Comparison of ENCODE assay signal across 10 cellular contexts in the genomic region with DNA sequence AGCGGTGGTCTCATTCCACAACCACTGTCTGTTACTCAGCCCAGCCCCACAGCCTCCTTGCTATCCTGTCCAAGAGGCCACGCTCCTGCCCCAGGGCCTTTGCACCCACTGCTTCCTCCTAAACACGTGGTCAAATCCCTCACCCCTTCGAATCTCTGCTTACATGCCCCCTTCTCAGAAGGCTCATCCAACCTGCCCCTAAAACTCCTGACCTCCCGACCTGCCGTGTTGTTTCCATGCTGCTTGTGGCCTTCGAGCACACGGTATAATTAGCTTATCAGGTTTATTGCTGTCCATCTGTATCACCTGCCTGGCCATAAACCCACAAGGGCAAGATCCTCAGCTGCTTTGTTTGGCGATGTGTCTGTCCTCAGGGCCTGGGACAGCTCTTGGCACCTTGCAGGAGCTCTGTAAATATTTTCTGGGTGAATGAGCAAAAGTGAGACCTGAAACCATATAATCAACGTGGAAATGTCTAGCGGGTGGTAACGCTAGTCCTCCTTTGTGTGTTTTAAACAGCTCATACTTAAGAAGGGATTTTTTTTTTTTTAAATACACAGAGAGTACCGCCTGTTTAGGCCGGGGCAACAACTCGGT. TPM values are rescaled to one million over a fixed set of nuclear protein-coding genes. Genes with fewer than 3 reads are reported as not detected.
DNase-seq lines count a peak whose midpoint lies in the region; ATAC-seq, FAIRE-seq and TF ChIP-seq lines count a peak whose summit lies in the region.
"Had no signal": no experiment of that assay in that cellular context is flagged by ENCODE, and none has a peak within 500 bp of the region (broad histone marks: within the 10 kb centered on the region; RNA-seq: fewer than 3 reads in every experiment).

No MANE protein-coding gene starts in this region.

- no peaks in the 10 kb centered on the region for H3K27me3 Mint-ChIP-seq in activated naive CD8-positive, alpha-beta T cell treated with anti-CD3 and anti-CD28 coated beads, Interleukin-2, amount 50 U/mL, for 24 hours
- H3K27me3 Mint-ChIP-seq in activated naive CD8-positive, alpha-beta T cell treated with anti-CD3 and anti-CD28 coated beads for 36 hours: no peaks in the 10 kb centered on the region

- H2AFZ ChIP-seq in mammary epithelial cell (ENCODE audit: low read depth, low read length): no peak overlapping the region

- H3K36me3 Mint-ChIP-seq in activated naive CD8-positive, alpha-beta T cell treated with anti-CD3 and anti-CD28 coated beads, Interleukin-2, amount 50 U/mL, for 24 hours (ENCODE audit: low read depth): no peaks in the 10 kb centered on the region
- peaks cover 2% of the 10 kb centered on the region for H3K36me3 Mint-ChIP-seq in activated naive CD8-positive, alpha-beta T cell treated with anti-CD3 and anti-CD28 coated beads for 36 hours

- H3K4me3 ChIP-seq in mammary epithelial cell (replicated peaks in 1 of 3; ENCODE audit: insufficient read depth in 1 of 3, low read depth in 2 of 3, low read length in 3 of 3): no peak overlapping the region
- H3K4me3 ChIP-seq in HAP-1: no peak overlapping the region

- CTCF ChIA-PET in mammary epithelial cell (lab: Charles Lee; ENCODE audit: low non-redundant PET): no interaction called here

- no peaks in the 10 kb centered on the region for H3K27me3 ChIP-seq in mammary epithelial cell (ENCODE audit: insufficient read depth, low read length)
- no peaks in the 10 kb centered on the region for H3K27me3 ChIP-seq in HAP-1 (ENCODE audit: low read depth)

- dilution Hi-C loops in mammary epithelial cell (cut with HindIII; ENCODE audit: low sequenced_read_pairs): no loop called here

- H3K9me3 Mint-ChIP-seq in activated naive CD8-positive, alpha-beta T cell treated with anti-CD3 and anti-CD28 coated beads, Interleukin-2, amount 50 U/mL, for 24 hours: no peaks in the 10 kb centered on the region
- H3K9me3 Mint-ChIP-seq in activated naive CD8-positive, alpha-beta T cell treated with anti-CD3 and anti-CD28 coated beads for 36 hours: no peaks in the 10 kb centered on the region

- FAIRE-seq in GM12892 (lab: Jason Lieb, UNC): no peak
- FAIRE-seq: colon had no signal

- no TSS peak for BruUV-seq in mammary epithelial cell (replicated peaks; lab: Mats Ljungman, UMichigan)

- no peaks in the 10 kb centered on the region for H4K20me1 ChIP-seq in mammary epithelial cell (ENCODE audit: insufficient read depth, low read length)

- WGBS in mammary epithelial cell (ENCODE audit: low coverage, missing lambda C conversion rate): 74% methylated on average over 15 of the region's 15 CpGs

- H3K4me1 Mint-ChIP-seq in activated naive CD8-positive, alpha-beta T cell treated with anti-CD3 and anti-CD28 coated beads, Interleukin-2, amount 50 U/mL, for 24 hours: peaks cover 2% of the 10 kb centered on the region
- peaks cover 6% of the 10 kb centered on the region for H3K4me1 Mint-ChIP-seq in activated naive CD8-positive, alpha-beta T cell treated with anti-CD3 and anti-CD28 coated beads for 36 hours

- in situ Hi-C loops in mammary epithelial cell (cut with MboI; ENCODE audit: low sequenced_read_pairs in 2 of 2) (no loop called here), HAP-1 (cut with MboI; ENCODE audit: low sequenced_read_pairs) (no loop called here)

- H3K79me2 ChIP-seq in mammary epithelial cell (ENCODE audit: insufficient read depth, low read length): peaks cover 65% of the 10 kb centered on the region

- H3K27ac Mint-ChIP-seq in activated naive CD8-positive, alpha-beta T cell treated with anti-CD3 and anti-CD28 coated beads, Interleukin-2, amount 50 U/mL, for 24 hours: no peak overlapping the region
- no peak overlapping the region for H3K27ac Mint-ChIP-seq in activated naive CD8-positive, alpha-beta T cell treated with anti-CD3 and anti-CD28 coated beads for 36 hours

- peak; percentile 15 for ATAC-seq in activated naive CD8-positive, alpha-beta T cell treated with anti-CD3 and anti-CD28 coated beads, Interleukin-2, amount 50 U/mL, for 24 hours

- no peak for DNase-seq in activated naive CD8-positive, alpha-beta T cell treated with anti-CD3 and anti-CD28 coated beads, Interleukin-2, amount 50 U/mL, for 24 hours
- DNase-seq in activated naive CD8-positive, alpha-beta T cell treated with anti-CD3 and anti-CD28 coated beads for 36 hours: no peak
- peak; percentile 78 for DNase-seq in M059J (ENCODE audit: low read depth)
- DNase-seq in mammary epithelial cell: no peak
- no peak for DNase-seq in amygdala (lab: John Stamatoyannopoulos, UW)
- no peak for DNase-seq in mucosa of gallbladder (ENCODE audit: low spot score)
- DNase-seq in GM12892 (ENCODE audit: insufficient read length): no peak
- no peak for DNase-seq in HAP-1 (ENCODE audit: low spot score in 2 of 2)
- DNase-seq: hypothalamus had no signal

- H3K9ac ChIP-seq in mammary epithelial cell (ENCODE audit: insufficient read depth, low read length): no peak overlapping the region

- H3K9me3 ChIP-seq in mammary epithelial cell (replicated peaks; ENCODE audit: insufficient read depth, low read length) (peaks cover 9% of the 10 kb centered on the region), HAP-1 (0 out of 2 replicates have a peak, but pooled peaks cover 5% of the 10 kb centered on the region)

- H3K36me3 ChIP-seq in mammary epithelial cell (ENCODE audit: insufficient read depth, low read length) (peaks cover 3% of the 10 kb centered on the region), HAP-1 (replicated peaks) (no peaks in the 10 kb centered on the region; the same call in none of the 2 replicates)

- H3K4me3 Mint-ChIP-seq in activated naive CD8-positive, alpha-beta T cell treated with anti-CD3 and anti-CD28 coated beads, Interleukin-2, amount 50 U/mL, for 24 hours: no peak overlapping the region
- no peak overlapping the region for H3K4me3 Mint-ChIP-seq in activated naive CD8-positive, alpha-beta T cell treated with anti-CD3 and anti-CD28 coated beads for 36 hours

- H3K27ac ChIP-seq in mammary epithelial cell (ENCODE audit: insufficient read depth, low read depth, low read length): peak overlapping the region; percentile 69

- no peak overlapping the region for H3K4me2 ChIP-seq in mammary epithelial cell (ENCODE audit: insufficient read depth, low read depth, low read length)

- no peak for TF ChIP-seq POLR2A in GM12892 (IDR thresholded peaks at IDR 0.05; ENCODE audit: low read depth, low read length)

- H3K4me1 ChIP-seq in mammary epithelial cell (ENCODE audit: insufficient read depth, low read length) (peaks cover 27% of the 10 kb centered on the region), HAP-1 (peaks cover 23% of the 10 kb centered on the region)

- no peak for TF ChIP-seq CTCF in mammary epithelial cell (conservative IDR thresholded peaks at IDR 0.05 in 1 of 2, IDR thresholded peaks at IDR 0.05 in 1 of 2; ENCODE audit: extremely low read depth in 1 of 2, insufficient read depth in 1 of 2, low read depth in 1 of 2, low read length in 2 of 2)

- intact Hi-C loops in mammary epithelial cell (cut with micrococcal nuclease): loop anchor here (1.0 to 2.0 kb wide), 2 partner anchors 35 to 71 kb away; a partner anchor contains a TSS

RNA-seq across cellular contexts. Expression of a gene that starts 36.0 kb away (rescaled TPM):
- 10 to 100 TPM; 40.3 to 43.8 TPM for total RNA-seq in activated naive CD8-positive, alpha-beta T cell treated with anti-CD3 and anti-CD28 coated beads for 36 hours
- total RNA-seq in M059J (2014; rRNA removed; shearing (Covaris generic)): 35.6 and 38.0 TPM in 2 replicates
- total RNA-seq in mammary epithelial cell (10 to 100 TPM; 44.8 to 60.9 TPM), mucosa of gallbladder (102 TPM)
- polyA plus RNA-seq in mammary epithelial cell: 122 TPM
- 117 TPM for polyA minus RNA-seq in mammary epithelial cell
- 50.7 TPM for polyA plus RNA-seq in GM12892 (2012; ENCODE audit: missing spikeins)
